In genomic region chr7:27662490-27663205, GRCh38 we compare ENCODE assay signal across 1 cellular context.
A peak's percentile ranks its signal among the peaks of the same experiment; 100 is the strongest.
TF ChIP-seq lines count a peak whose summit lies in the region.

TSS of gene HIBADH (minus strand) at chr7:27662883. CDS start at chr7:27662788, 95 bp downstream.

TF ChIP-seq in K562, 482 proteins besides CTCF, POLR2A, EP300 and RAD21 (continued from another document and continues in another):
- no peak for TF ChIP-seq MLLT1 (IDR thresholded peaks at IDR 0.05)
- TF ChIP-seq CREB1 (IDR thresholded peaks at IDR 0.05), result peak; percentile 90
- peak; percentile 91 for TF ChIP-seq CREB1 (CRISPR knock-in tag; IDR thresholded peaks at IDR 0.05)
- 0 out of 2 replicates have a peak, but pooled peaks have one; percentile 8 for TF ChIP-seq ZNF263 (CRISPR knock-in tag; IDR thresholded peaks at IDR 0.05; ENCODE audit: borderline replicate concordance)
- TF ChIP-seq HMG20B (CRISPR knock-in tag; IDR thresholded peaks at IDR 0.05), result no peak
- no peak for TF ChIP-seq EWSR1 (IDR thresholded peaks at IDR 0.05; ENCODE audit: borderline replicate concordance, low read depth, partially characterized antibody)
- peak; percentile 25 for TF ChIP-seq CTCFL (IDR thresholded peaks at IDR 0.05; ENCODE audit: borderline replicate concordance, insufficient read depth, low read depth, low read length, poor library complexity, severe bottlenecking)
- no peak for TF ChIP-seq ZNF398 (CRISPR knock-in tag; IDR thresholded peaks at IDR 0.05)
- 0 out of 2 replicates have a peak, but pooled peaks have one; percentile 16 for TF ChIP-seq NKRF (IDR thresholded peaks at IDR 0.05; ENCODE audit: borderline replicate concordance)
- 0 out of 2 replicates have a peak, but pooled peaks have one; percentile 30 for TF ChIP-seq GABPA (tag; conservative IDR thresholded peaks at IDR 0.05; ENCODE audit: low read depth)
- TF ChIP-seq CHD4 (IDR thresholded peaks at IDR 0.05; ENCODE audit: insufficient read depth, insufficient replicate concordance, low read depth, low read length, poor library complexity, severe bottlenecking), result no peak
- TF ChIP-seq ZNF384 (IDR thresholded peaks at IDR 0.05; ENCODE audit: low read depth, low read length), result no peak
- TF ChIP-seq RBBP5 (IDR thresholded peaks at IDR 0.05; ENCODE audit: borderline replicate concordance, insufficient read depth, low read length, poor library complexity, severe bottlenecking), result peak; percentile 92
- no peak for TF ChIP-seq RNF219 (CRISPR knock-in tag; IDR thresholded peaks at IDR 0.05)
- peak; percentile 95 for TF ChIP-seq GATAD2A (IDR thresholded peaks at IDR 0.05)
- TF ChIP-seq KAT7 (CRISPR knock-in tag; IDR thresholded peaks at IDR 0.05; ENCODE audit: borderline replicate concordance), result no peak
- no peak for TF ChIP-seq NR2C2 (CRISPR knock-in tag; IDR thresholded peaks at IDR 0.05)
- peak; percentile 74 for TF ChIP-seq NR2C2 (tag; IDR thresholded peaks at IDR 0.05)
- TF ChIP-seq, protein P1, sequence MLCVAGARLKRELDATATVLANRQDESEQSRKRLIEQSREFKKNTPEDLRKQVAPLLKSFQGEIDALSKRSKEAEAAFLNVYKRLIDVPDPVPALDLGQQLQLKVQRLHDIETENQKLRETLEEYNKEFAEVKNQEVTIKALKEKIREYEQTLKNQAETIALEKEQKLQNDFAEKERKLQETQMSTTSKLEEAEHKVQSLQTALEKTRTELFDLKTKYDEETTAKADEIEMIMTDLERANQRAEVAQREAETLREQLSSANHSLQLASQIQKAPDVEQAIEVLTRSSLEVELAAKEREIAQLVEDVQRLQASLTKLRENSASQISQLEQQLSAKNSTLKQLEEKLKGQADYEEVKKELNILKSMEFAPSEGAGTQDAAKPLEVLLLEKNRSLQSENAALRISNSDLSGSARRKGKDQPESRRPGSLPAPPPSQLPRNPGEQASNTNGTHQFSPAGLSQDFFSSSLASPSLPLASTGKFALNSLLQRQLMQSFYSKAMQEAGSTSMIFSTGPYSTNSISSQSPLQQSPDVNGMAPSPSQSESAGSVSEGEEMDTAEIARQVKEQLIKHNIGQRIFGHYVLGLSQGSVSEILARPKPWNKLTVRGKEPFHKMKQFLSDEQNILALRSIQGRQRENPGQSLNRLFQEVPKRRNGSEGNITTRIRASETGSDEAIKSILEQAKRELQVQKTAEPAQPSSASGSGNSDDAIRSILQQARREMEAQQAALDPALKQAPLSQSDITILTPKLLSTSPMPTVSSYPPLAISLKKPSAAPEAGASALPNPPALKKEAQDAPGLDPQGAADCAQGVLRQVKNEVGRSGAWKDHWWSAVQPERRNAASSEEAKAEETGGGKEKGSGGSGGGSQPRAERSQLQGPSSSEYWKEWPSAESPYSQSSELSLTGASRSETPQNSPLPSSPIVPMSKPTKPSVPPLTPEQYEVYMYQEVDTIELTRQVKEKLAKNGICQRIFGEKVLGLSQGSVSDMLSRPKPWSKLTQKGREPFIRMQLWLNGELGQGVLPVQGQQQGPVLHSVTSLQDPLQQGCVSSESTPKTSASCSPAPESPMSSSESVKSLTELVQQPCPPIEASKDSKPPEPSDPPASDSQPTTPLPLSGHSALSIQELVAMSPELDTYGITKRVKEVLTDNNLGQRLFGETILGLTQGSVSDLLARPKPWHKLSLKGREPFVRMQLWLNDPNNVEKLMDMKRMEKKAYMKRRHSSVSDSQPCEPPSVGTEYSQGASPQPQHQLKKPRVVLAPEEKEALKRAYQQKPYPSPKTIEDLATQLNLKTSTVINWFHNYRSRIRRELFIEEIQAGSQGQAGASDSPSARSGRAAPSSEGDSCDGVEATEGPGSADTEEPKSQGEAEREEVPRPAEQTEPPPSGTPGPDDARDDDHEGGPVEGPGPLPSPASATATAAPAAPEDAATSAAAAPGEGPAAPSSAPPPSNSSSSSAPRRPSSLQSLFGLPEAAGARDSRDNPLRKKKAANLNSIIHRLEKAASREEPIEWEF (CRISPR knock-in tag; IDR thresholded peaks at IDR 0.05), result no peak
- peak; percentile 78 for TF ChIP-seq SAP30 (IDR thresholded peaks at IDR 0.05; ENCODE audit: borderline replicate concordance, insufficient read depth, low read depth, low read length, poor library complexity, severe bottlenecking)
- peak; percentile 63 to 78; a peak in 3 of 4 replicates for TF ChIP-seq NONO (IDR thresholded peaks at IDR 0.05; ENCODE audit: low read depth in 2 of 2, low read length in 1 of 2)
- no peak for TF ChIP-seq MAFG (tag; conservative IDR thresholded peaks at IDR 0.05)
- TF ChIP-seq, protein P2, sequence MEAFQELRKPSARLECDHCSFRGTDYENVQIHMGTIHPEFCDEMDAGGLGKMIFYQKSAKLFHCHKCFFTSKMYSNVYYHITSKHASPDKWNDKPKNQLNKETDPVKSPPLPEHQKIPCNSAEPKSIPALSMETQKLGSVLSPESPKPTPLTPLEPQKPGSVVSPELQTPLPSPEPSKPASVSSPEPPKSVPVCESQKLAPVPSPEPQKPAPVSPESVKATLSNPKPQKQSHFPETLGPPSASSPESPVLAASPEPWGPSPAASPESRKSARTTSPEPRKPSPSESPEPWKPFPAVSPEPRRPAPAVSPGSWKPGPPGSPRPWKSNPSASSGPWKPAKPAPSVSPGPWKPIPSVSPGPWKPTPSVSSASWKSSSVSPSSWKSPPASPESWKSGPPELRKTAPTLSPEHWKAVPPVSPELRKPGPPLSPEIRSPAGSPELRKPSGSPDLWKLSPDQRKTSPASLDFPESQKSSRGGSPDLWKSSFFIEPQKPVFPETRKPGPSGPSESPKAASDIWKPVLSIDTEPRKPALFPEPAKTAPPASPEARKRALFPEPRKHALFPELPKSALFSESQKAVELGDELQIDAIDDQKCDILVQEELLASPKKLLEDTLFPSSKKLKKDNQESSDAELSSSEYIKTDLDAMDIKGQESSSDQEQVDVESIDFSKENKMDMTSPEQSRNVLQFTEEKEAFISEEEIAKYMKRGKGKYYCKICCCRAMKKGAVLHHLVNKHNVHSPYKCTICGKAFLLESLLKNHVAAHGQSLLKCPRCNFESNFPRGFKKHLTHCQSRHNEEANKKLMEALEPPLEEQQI (IDR thresholded peaks at IDR 0.05), result no peak
- peak; percentile 59 for TF ChIP-seq POLR2AphosphoS5 (IDR thresholded peaks at IDR 0.05; ENCODE audit: control insufficient read depth, insufficient read depth, low read depth, low read length)
- no peak for TF ChIP-seq SNAPC5 (CRISPR knock-in tag; IDR thresholded peaks at IDR 0.05)
- no peak for TF ChIP-seq HOXB6 (CRISPR knock-in tag; IDR thresholded peaks at IDR 0.05; ENCODE audit: borderline replicate concordance)
- TF ChIP-seq BHLHE40 (IDR thresholded peaks at IDR 0.05; ENCODE audit: low read length), result peak; percentile 97
- TF ChIP-seq ZSCAN29 (IDR thresholded peaks at IDR 0.05), result no peak
- peak; percentile 96; the same call in 1 of the 2 replicates for TF ChIP-seq TARDBP (IDR thresholded peaks at IDR 0.05)
- peak; percentile 98 for TF ChIP-seq GATAD2B (IDR thresholded peaks at IDR 0.05; ENCODE audit: borderline replicate concordance)
- no peak for TF ChIP-seq NFATC3 (IDR thresholded peaks at IDR 0.05)
- TF ChIP-seq, protein P3, sequence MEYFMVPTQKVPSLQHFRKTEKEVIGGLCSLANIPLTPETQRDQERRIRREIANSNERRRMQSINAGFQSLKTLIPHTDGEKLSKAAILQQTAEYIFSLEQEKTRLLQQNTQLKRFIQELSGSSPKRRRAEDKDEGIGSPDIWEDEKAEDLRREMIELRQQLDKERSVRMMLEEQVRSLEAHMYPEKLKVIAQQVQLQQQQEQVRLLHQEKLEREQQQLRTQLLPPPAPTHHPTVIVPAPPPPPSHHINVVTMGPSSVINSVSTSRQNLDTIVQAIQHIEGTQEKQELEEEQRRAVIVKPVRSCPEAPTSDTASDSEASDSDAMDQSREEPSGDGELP (CRISPR knock-in tag; IDR thresholded peaks at IDR 0.05; ENCODE audit: borderline replicate concordance), result peak; percentile 92
- peak; percentile 89 for TF ChIP-seq MYC (IDR thresholded peaks at IDR 0.05; ENCODE audit: low read depth, low read length)
- TF ChIP-seq MYC (CRISPR knock-in tag; IDR thresholded peaks at IDR 0.05; ENCODE audit: borderline replicate concordance, low read depth), result no peak
- TF ChIP-seq ZNF253 (CRISPR knock-in tag; conservative IDR thresholded peaks at IDR 0.05), result no peak
- peak; percentile 90 for TF ChIP-seq U2AF1 (optimal IDR thresholded peaks at IDR 0.05; ENCODE audit: low read depth, low read length)
- TF ChIP-seq FUS (optimal IDR thresholded peaks at IDR 0.05; ENCODE audit: low read depth, low read length), result peak; percentile 89
- TF ChIP-seq HES1 (IDR thresholded peaks at IDR 0.05; ENCODE audit: low read depth), result peak; percentile 56
- no peak for TF ChIP-seq NR1H2 (CRISPR knock-in tag; IDR thresholded peaks at IDR 0.05)
